In genomic region chr11:27420722-27421572, GRCh38 we compare ENCODE assay signal across 12 cellular contexts. TPM values are rescaled to one million over a fixed set of nuclear protein-coding genes. Genes with fewer than 3 reads are reported as not detected.
DNase-seq lines count a peak whose midpoint lies in the region; ATAC-seq, FAIRE-seq and TF ChIP-seq lines count a peak whose summit lies in the region.
"Had no signal": no experiment of that assay in that cellular context is flagged by ENCODE, and none has a peak within 500 bp of the region (broad histone marks: within the 10 kb centered on the region; RNA-seq: fewer than 3 reads in every experiment).

No MANE protein-coding gene starts in this region.

- intact Hi-C loops in K562 (cut with micrococcal nuclease): loop anchor here (1.0 to 2.0 kb wide), 3 partner anchors 28 to 52 kb away; partner anchors contain the start of gene LGR4

- peak; percentile 98 for TF ChIP-seq EP300 in K562 (IDR thresholded peaks at IDR 0.05; ENCODE audit: low read length)

- peak overlapping the region; percentile 54 for H3K4me2 ChIP-seq in K562 (ENCODE audit: insufficient read depth, low read length)

- peaks cover 35% of the 10 kb centered on the region; the same call in 2 of the 3 replicates for H3K79me2 ChIP-seq in K562 (ENCODE audit: control insufficient read depth, insufficient read depth, low read length)

- H3K27me3 ChIP-seq in HUES64 (ENCODE audit: insufficient read depth, low read length): no peaks in the 10 kb centered on the region
- no peaks in the 10 kb centered on the region for H3K27me3 ChIP-seq in K562 (ENCODE audit: control insufficient read depth in 2 of 2, insufficient read depth in 2 of 2, low read length in 2 of 2)
- H3K27me3 ChIP-seq: Peyer's patch had no signal

- H3K9me3 ChIP-seq in HUES64 (ENCODE audit: insufficient read depth, low read depth, low read length) (no peaks in the 10 kb centered on the region), K562 (replicated peaks; ENCODE audit: control insufficient read depth, insufficient read depth, low read depth, low read length) (no peaks in the 10 kb centered on the region), mesodermal cell (ENCODE audit: control insufficient read depth, low read length) (no peaks in the 10 kb centered on the region)
- H3K9me3 ChIP-seq: Peyer's patch had no signal

- WGBS in HUES64: 87% methylated on average over 4 of the region's 4 CpGs
- 7% methylated on average over 4 of the region's 4 CpGs for WGBS in K562 (ENCODE audit: insufficient coverage, low coverage, missing lambda C conversion rate)
- 20 to 69% methylated on average over 1 to 3 of the region's 4 CpGs for WGBS in mesodermal cell (ENCODE audit: insufficient coverage in 2 of 2), 2 experiments

- DNase-seq in EL (peak; percentile 29), K562 (ENCODE audit: extremely low read depth in 1 of 4, low spot score in 3 of 4) (peak; percentile 53 to 89 (median 72)), nucleus accumbens (lab: John Stamatoyannopoulos, UW) (no peak), GM12891 (ENCODE audit: insufficient read length, low spot score) (no peak)
- DNase-seq: CD4-positive, CD25-positive, alpha-beta regulatory T cell; NCI-H2081 treated with DMSO at 0.1 percent for 48 hours; Peyer's patch; posterior cingulate gyrus had no signal

- H3K9ac ChIP-seq in HUES64 (ENCODE audit: low read depth, low read length): no peak overlapping the region
- peak overlapping the region in 1 of 2 experiments; percentile 20; a peak in 1 of 4 replicates for H3K9ac ChIP-seq in K562 (ENCODE audit: insufficient read depth in 1 of 2, low read depth in 2 of 2, low read length in 2 of 2)

- peak; percentile 1 to 19; a peak in 1 of 4 replicates for TF ChIP-seq RAD21 in K562 (CRISPR knock-in tag; conservative IDR thresholded peaks at IDR 0.05 in 1 of 2, IDR thresholded peaks at IDR 0.05 in 1 of 2)

- H3K27ac ChIP-seq in HUES64 (ENCODE audit: low read depth, low read length) (peak overlapping the region; percentile 37; the same call in 1 of the 2 replicates), K562 (ENCODE audit: extremely low read depth, low read depth, low read length) (peak overlapping the region; percentile 76), mesodermal cell (ENCODE audit: low read depth, low read length, severe bottlenecking) (peak overlapping the region; percentile 74)
- H3K27ac ChIP-seq: Peyer's patch had no signal

- no peaks in the 10 kb centered on the region for H4K20me1 ChIP-seq in K562 (replicated peaks; ENCODE audit: control insufficient read depth, insufficient read depth, low read length)

- no peaks in the 10 kb centered on the region for H3K9me1 ChIP-seq in K562 (ENCODE audit: control insufficient read depth, insufficient read depth, low read length)

- H3K4me1 ChIP-seq in HUES64 (ENCODE audit: insufficient read depth, low read length) (peaks cover 74% of the 10 kb centered on the region), K562 (replicated peaks in 1 of 2; ENCODE audit: control insufficient read depth in 2 of 2, insufficient read depth in 2 of 2, low read length in 2 of 2) (peaks cover 6 to 46% of the 10 kb centered on the region in 2 experiments; a peak in 4 of 5 replicates), mesodermal cell (ENCODE audit: control insufficient read depth, insufficient read depth, low read length, poor library complexity, severe bottlenecking) (peaks cover 35% of the 10 kb centered on the region)
- H3K4me1 ChIP-seq: Peyer's patch had no signal

- H3K4me3 ChIP-seq in HUES64 (ENCODE audit: low read length) (no peak overlapping the region), K562 (no peak overlapping the region), mesodermal cell (ENCODE audit: extremely low read depth, insufficient read depth, low read length, poor library complexity, severe bottlenecking) (no peak overlapping the region)
- H3K4me3 ChIP-seq: Peyer's patch had no signal

- TF ChIP-seq CTCF in K562 (IDR thresholded peaks at IDR 0.05 in 2 of 3, conservative IDR thresholded peaks at IDR 0.05 in 1 of 3; ENCODE audit: insufficient read depth in 2 of 3, low read depth in 1 of 3, low read length in 3 of 3): no peak

- CTCF ChIA-PET in K562 (lab: Yijun Ruan, JAX; ENCODE audit: low intra/inter-chr PET ratio): no interaction called here

- POLR2A ChIA-PET in K562 (lab: Yijun Ruan, JAX): interaction anchor here (0.5 to 1.9 kb wide), 16 partner anchors 9 to 207 kb away, joined by 3 to 11 read pairs (median 4); no protein-coding TSS in a partner anchor

- H2AFZ ChIP-seq in K562 (ENCODE audit: low read depth, low read length): no peak overlapping the region

- H3K36me3 ChIP-seq in HUES64 (ENCODE audit: insufficient read depth, low read length) (0 out of 2 replicates have a peak, but pooled peaks cover 3% of the 10 kb centered on the region), K562 (ENCODE audit: control insufficient read depth, insufficient read depth, low read length) (no peaks in the 10 kb centered on the region), mesodermal cell (ENCODE audit: control insufficient read depth, insufficient read depth, low read length) (no peaks in the 10 kb centered on the region)
- H3K36me3 ChIP-seq: Peyer's patch had no signal

- TF ChIP-seq POLR2A in K562 (conservative IDR thresholded peaks at IDR 0.05): no peak
- no peak for TF ChIP-seq POLR2A in GM12891 (IDR thresholded peaks at IDR 0.05; ENCODE audit: low read depth, low read length)

- in situ Hi-C loops in K562 (cut with MboI): loop anchor here (5.0 kb wide), 1 partner anchor 49 kb away; no protein-coding TSS in a partner anchor

- BruUV-seq in K562 (replicated peaks; lab: Mats Ljungman, UMichigan): no TSS peak

- ATAC-seq in K562 (peak; percentile 78), HG03520 (IDR thresholded peaks at IDR 0.05; ENCODE audit: unreplicated experiment) (no peak), HG03521 (IDR thresholded peaks at IDR 0.05; ENCODE audit: unreplicated experiment) (no peak)

- FAIRE-seq in K562 (lab: Jason Lieb, UNC) (peak; percentile 89), GM12891 (lab: Jason Lieb, UNC) (no peak)

TF ChIP-seq in K562, 482 proteins besides CTCF, POLR2A, EP300 and RAD21 (continues in another document):
- no peak for TF ChIP-seq POLR3A (IDR thresholded peaks at IDR 0.05; ENCODE audit: borderline replicate concordance, extremely low read depth, insufficient read depth, insufficient read length)
- TF ChIP-seq GATA2 (CRISPR knock-in tag; IDR thresholded peaks at IDR 0.05): peak; percentile 78
- TF ChIP-seq ZBTB8A (IDR thresholded peaks at IDR 0.05; ENCODE audit: partially characterized antibody): no peak
- no peak for TF ChIP-seq ZNF551 (CRISPR knock-in tag; IDR thresholded peaks at IDR 0.05)

TF ChIP-seq in GM12891, 5 proteins besides CTCF, POLR2A, EP300 and RAD21:
- TF ChIP-seq POU2F2 (IDR thresholded peaks at IDR 0.05; ENCODE audit: low read depth, low read length) (no peak), SPI1 (IDR thresholded peaks at IDR 0.05; ENCODE audit: low read depth, low read length) (no peak), POLR2AphosphoS5 (IDR thresholded peaks at IDR 0.05; ENCODE audit: low read depth, low read length) (no peak), PAX5 (IDR thresholded peaks at IDR 0.05; ENCODE audit: insufficient read depth, low read length, severe bottlenecking) (no peak), TAF1 (IDR thresholded peaks at IDR 0.05; ENCODE audit: low read depth, low read length) (no peak)

RNA-seq across cellular contexts. Expression of gene LGR4, which starts 51.6 kb away (rescaled TPM):
- 42.3 TPM for polyA plus RNA-seq in HUES64 (2013, experiment 1 of 2)
- 45.0 TPM for polyA plus RNA-seq in HUES64 (2013, experiment 2 of 2)
- total RNA-seq in K562 (2011; cell fraction: chromatin; rRNA removed; ENCODE audit: low replicate concordance): 23.3 and 49.2 TPM in 2 replicates
- 11.5 and 15.8 TPM in 2 replicates for total RNA-seq in K562 (2011; cell fraction: nucleolus; rRNA removed)
- total RNA-seq in K562 (2011; cell fraction: nucleoplasm; rRNA removed): 23.7 and 31.5 TPM in 2 replicates
- 3.1 and 3.8 TPM in 2 replicates for total RNA-seq in K562 (2014; rRNA removed)
- 6.4 and 7.3 TPM in 2 replicates for total RNA-seq in K562 (2014; rRNA removed; fragmentation: Illumina TruSeq; extraction: Trizol)
- 6.4 and 9.5 TPM in 2 replicates for total RNA-seq in K562 (2015; rRNA removed; fragmentation: Illumina TruSeq; extraction: Trizol)
- 4.7 and 5.8 TPM in 2 replicates for total RNA-seq in K562 (2021)
- polyA plus RNA-seq in K562 (2011; rRNA removed): 10.1 and 10.8 TPM in 2 replicates
- polyA plus RNA-seq in K562 (2011; cell fraction: cytosol; rRNA removed): 2.8 and 5.6 TPM in 2 replicates
- polyA plus RNA-seq in K562 (2011; cell fraction: nucleus; rRNA removed): 12.8 and 22.2 TPM in 2 replicates
- polyA plus RNA-seq in K562 (2012): 3.6 and 4.1 TPM in 2 replicates
- polyA plus RNA-seq in K562 (2014; fragmentation: Illumina TruSeq; extraction: Trizol): 3.7 and 5.9 TPM in 2 replicates
- 1 to 10 TPM in 1 of 2 experiments, under 1 TPM in 1; 0.94 to 1.7 TPM for polyA plus RNA-seq in K562 (2014; fragmentation: Nextera tagmentation; extraction: Ambion mirVana)
- 2.5 and 3.7 TPM in 2 replicates for polyA plus RNA-seq in K562 (2014; rRNA removed)
- 16.6 and 32.2 TPM in 2 replicates for polyA minus RNA-seq in K562 (2011; rRNA and poly(A)+ RNA removed)
- 7.6 and 8.6 TPM in 2 replicates for polyA minus RNA-seq in K562 (2011; cell fraction: cytosol; rRNA and poly(A)+ RNA removed)
- polyA minus RNA-seq in K562 (2011; cell fraction: nucleus; rRNA and poly(A)+ RNA removed): 18.0 and 44.5 TPM in 2 replicates
- polyA plus RNA-seq in mesodermal cell (2013, experiment 1 of 2): 63.1 TPM
- 73.3 TPM for polyA plus RNA-seq in mesodermal cell (2013, experiment 2 of 2)
- polyA plus RNA-seq in GM12891 (2012; ENCODE audit: low read depth, missing spikeins): 0.83 TPM

RNA-seq across cellular contexts. Expression of gene CCDC34, which starts 57.9 kb away (rescaled TPM):
- 21.0 TPM for polyA plus RNA-seq in HUES64 (2013, experiment 1 of 2)
- 20.9 TPM for polyA plus RNA-seq in HUES64 (2013, experiment 2 of 2)
- total RNA-seq in K562 (2011; cell fraction: chromatin; rRNA removed; ENCODE audit: low replicate concordance): 2.5 and 6.3 TPM in 2 replicates
- total RNA-seq in K562 (2011; cell fraction: nucleolus; rRNA removed): 2.5 and 2.7 TPM in 2 replicates
- total RNA-seq in K562 (2011; cell fraction: nucleoplasm; rRNA removed): 3.3 and 7.7 TPM in 2 replicates
- total RNA-seq in K562 (2014; rRNA removed) (13.8 and 16.5 TPM in 2 replicates), K562 (2014; rRNA removed; fragmentation: Illumina TruSeq; extraction: Trizol) (22.4 and 24.7 TPM in 2 replicates), K562 (2015; rRNA removed; fragmentation: Illumina TruSeq; extraction: Trizol) (32.6 and 34.7 TPM in 2 replicates), K562 (2021) (14.8 and 15.7 TPM in 2 replicates)
- polyA plus RNA-seq in K562 (2011; rRNA removed) (8.1 and 11.9 TPM in 2 replicates), K562 (2014; fragmentation: Illumina TruSeq; extraction: Trizol) (30.9 and 42.0 TPM in 2 replicates), K562 (2014; fragmentation: Nextera tagmentation; extraction: Ambion mirVana) (1 to 10 TPM; 6.2 to 6.6 TPM), K562 (2014; rRNA removed) (15.6 and 19.0 TPM in 2 replicates)
- 5.8 and 7.1 TPM in 2 replicates for polyA plus RNA-seq in K562 (2011; cell fraction: cytosol; rRNA removed)
- 5.1 and 5.8 TPM in 2 replicates for polyA plus RNA-seq in K562 (2011; cell fraction: nucleus; rRNA removed)
- polyA plus RNA-seq in K562 (2012): 16.1 and 24.0 TPM in 2 replicates
- 5.4 and 7.6 TPM in 2 replicates for polyA minus RNA-seq in K562 (2011; rRNA and poly(A)+ RNA removed)
- polyA minus RNA-seq in K562 (2011; cell fraction: cytosol; rRNA and poly(A)+ RNA removed): 3.1 and 4.3 TPM in 2 replicates
- 4.7 and 5.2 TPM in 2 replicates for polyA minus RNA-seq in K562 (2011; cell fraction: nucleus; rRNA and poly(A)+ RNA removed)
- 25.3 TPM for polyA plus RNA-seq in mesodermal cell (2013, experiment 1 of 2)
- polyA plus RNA-seq in mesodermal cell (2013, experiment 2 of 2): 42.7 TPM
- polyA plus RNA-seq in GM12891 (2012; ENCODE audit: low read depth, missing spikeins): 13.3 TPM

Comparison
In these comparisons a context has a peak if more than half of its experiments do, and no peak if none do; other contexts are left out.
1. DNase-seq: peak in EL (single experiment) and K562 (4 of 4); none in nucleus accumbens (0 of 56) and GM12891 (single experiment).
2. Peak in every context shown above with its lines, with median percentiles within 50 percentile points of each other: H3K27ac ChIP-seq.